Comparison of ENCODE assay signal across 12 cellular contexts in the genomic region with DNA sequence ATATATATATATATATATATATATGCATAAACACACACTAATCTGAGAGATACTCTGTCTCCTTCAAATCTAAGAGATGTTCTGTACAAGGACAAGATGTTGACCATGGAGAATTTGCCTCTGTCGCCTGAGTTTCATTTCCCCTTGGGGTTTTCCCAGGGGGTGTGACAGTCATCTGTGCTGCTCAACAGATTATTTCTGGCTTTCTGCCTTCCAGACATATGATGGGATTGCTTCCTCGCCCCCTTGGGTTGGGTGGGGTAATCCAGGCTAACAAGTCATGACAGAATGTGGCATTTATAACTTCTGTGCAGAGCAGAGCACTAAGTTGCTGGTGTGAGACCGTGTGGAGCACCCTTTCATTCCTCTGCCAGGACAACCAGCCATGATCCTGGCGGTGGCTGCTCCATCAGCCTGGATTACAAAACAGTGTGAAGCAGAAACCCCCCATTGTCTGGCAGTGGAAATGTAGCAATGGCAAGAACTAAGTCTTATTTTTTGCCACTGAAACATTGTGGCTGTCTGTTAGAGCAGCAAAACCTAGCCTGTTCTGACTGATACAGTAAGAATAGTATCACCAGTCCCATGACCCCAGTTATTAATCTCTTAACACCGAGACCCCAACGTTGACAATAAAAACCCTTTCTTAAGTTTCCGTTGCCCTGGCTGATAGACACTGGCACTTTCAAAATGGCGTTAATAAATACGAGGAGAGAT. TPM values are rescaled to one million over a fixed set of nuclear protein-coding genes. Genes with fewer than 3 reads are reported as not detected.
DNase-seq lines count a peak whose midpoint lies in the region; ATAC-seq, FAIRE-seq and TF ChIP-seq lines count a peak whose summit lies in the region.
"Had no signal": no experiment of that assay in that cellular context is flagged by ENCODE, and none has a peak within 500 bp of the region (broad histone marks: within the 10 kb centered on the region; RNA-seq: fewer than 3 reads in every experiment).

No MANE protein-coding gene starts in this region.

- H3K9me2 ChIP-seq in SU-DHL-6 (replicated peaks; ENCODE audit: insufficient read depth, low read length) = no peaks in the 10 kb centered on the region

- H3K27ac ChIP-seq in CD4-positive, CD25-positive, alpha-beta regulatory T cell (ENCODE audit: insufficient read depth, low read length, poor library complexity, severe bottlenecking) = no peak overlapping the region
- H3K27ac ChIP-seq in SU-DHL-6 (ENCODE audit: low read depth, low read length) = peak overlapping the region; percentile 43
- H3K27ac ChIP-seq: C4-2B, testis had no signal

- H3F3A ChIP-seq in SU-DHL-6 (ENCODE audit: insufficient read depth) = peaks cover 6% of the 10 kb centered on the region; the same call in 1 of the 2 replicates

- TF ChIP-seq CTCF in SU-DHL-6 (IDR thresholded peaks at IDR 0.05; ENCODE audit: insufficient read depth, low read length, poor library complexity, severe bottlenecking) = no peak
- no peak for TF ChIP-seq CTCF in HFFc6 (IDR thresholded peaks at IDR 0.05)

- no peak for FAIRE-seq in HTR-8/SVneo (lab: Jason Lieb, UNC)

- H3K79me2 ChIP-seq in SU-DHL-6 (ENCODE audit: insufficient read depth, low read length) = no peaks in the 10 kb centered on the region

- H3K27me3 ChIP-seq in CD4-positive, CD25-positive, alpha-beta regulatory T cell (ENCODE audit: control insufficient read depth, insufficient read depth, low read length) = peaks cover 5% of the 10 kb centered on the region
- H3K27me3 ChIP-seq in SU-DHL-6 (ENCODE audit: low read length) = no peaks in the 10 kb centered on the region
- H3K27me3 ChIP-seq: testis had no signal

- peak overlapping the region in 1 of 3 donors; percentile 34 for H3K27ac Mint-ChIP-seq in CD4-positive, CD25-positive, alpha-beta regulatory T cell
- no peak overlapping the region for H3K27ac Mint-ChIP-seq in HFFc6

- H3K9me3 Mint-ChIP-seq in CD4-positive, CD25-positive, alpha-beta regulatory T cell = no peaks in the 10 kb centered on the region
- no peaks in the 10 kb centered on the region for H3K9me3 Mint-ChIP-seq in HFFc6

- no peaks in the 10 kb centered on the region for H3K9me3 ChIP-seq in CD4-positive, CD25-positive, alpha-beta regulatory T cell (ENCODE audit: control insufficient read depth in 2 of 2, low read length in 2 of 2)
- no peaks in the 10 kb centered on the region for H3K9me3 ChIP-seq in SU-DHL-6 (ENCODE audit: insufficient read depth, low read length)
- H3K9me3 ChIP-seq: testis had no signal

- no peak overlapping the region for H3K4me3 ChIP-seq in CD4-positive, CD25-positive, alpha-beta regulatory T cell (ENCODE audit: low read depth, low read length)
- H3K4me3 ChIP-seq in SU-DHL-6 (ENCODE audit: insufficient read depth, low read length, poor library complexity, severe bottlenecking) = peak overlapping the region; percentile 9
- H3K4me3 ChIP-seq: testis had no signal

- H2AFZ ChIP-seq in SU-DHL-6 (ENCODE audit: low read depth, low read length, severe bottlenecking) = peak overlapping the region; percentile 7

- peak; percentile 20 to 37 for ATAC-seq in CD4-positive, CD25-positive, alpha-beta regulatory T cell (ENCODE audit: low read depth in 2 of 2)
- ATAC-seq in GM19463 (IDR thresholded peaks at IDR 0.05; ENCODE audit: unreplicated experiment) (peak; percentile 91), HG03097 (IDR thresholded peaks at IDR 0.05; ENCODE audit: low FRiP score, unreplicated experiment) (peak; percentile 61)

- H3K4me2 ChIP-seq in SU-DHL-6 (ENCODE audit: low read depth, low read length, poor library complexity, severe bottlenecking) = peak overlapping the region; percentile 42

- H3K27me3 Mint-ChIP-seq in CD4-positive, CD25-positive, alpha-beta regulatory T cell = peaks cover 14% of the 10 kb centered on the region
- peaks cover 10% of the 10 kb centered on the region; the same call in 1 of the 2 replicates for H3K27me3 Mint-ChIP-seq in HFFc6 (ENCODE audit: insufficient read depth)

- H3K4me1 ChIP-seq in CD4-positive, CD25-positive, alpha-beta regulatory T cell (ENCODE audit: control insufficient read depth, insufficient read depth, low read length, poor library complexity, severe bottlenecking) = no peaks in the 10 kb centered on the region
- H3K4me1 ChIP-seq: testis had no signal

- no peaks in the 10 kb centered on the region for H3K4me1 Mint-ChIP-seq in CD4-positive, CD25-positive, alpha-beta regulatory T cell
- H3K4me1 Mint-ChIP-seq in HFFc6 (ENCODE audit: low read depth) = no peaks in the 10 kb centered on the region; the same call in 1 of the 2 replicates

- H3K4me3 Mint-ChIP-seq in CD4-positive, CD25-positive, alpha-beta regulatory T cell = no peak overlapping the region
- no peak overlapping the region for H3K4me3 Mint-ChIP-seq in HFFc6

- no peak for DNase-seq in CD4-positive, CD25-positive, alpha-beta regulatory T cell
- no peak for DNase-seq in DMS53 (lab: John Stamatoyannopoulos, UW)
- no peak for DNase-seq in HFFc6
- DNase-seq in A172 (ENCODE audit: low spot score) = no peak
- no peak for DNase-seq in HTR-8/SVneo (ENCODE audit: insufficient read length, low spot score)
- DNase-seq: GOT3, NCI-H2029, testis had no signal

- no peaks in the 10 kb centered on the region for H3K36me3 Mint-ChIP-seq in CD4-positive, CD25-positive, alpha-beta regulatory T cell
- no peaks in the 10 kb centered on the region for H3K36me3 Mint-ChIP-seq in HFFc6 (ENCODE audit: low read depth)

- no peaks in the 10 kb centered on the region for H4K20me1 ChIP-seq in SU-DHL-6 (ENCODE audit: low read depth, low read length)

- no peaks in the 10 kb centered on the region for H3K36me3 ChIP-seq in CD4-positive, CD25-positive, alpha-beta regulatory T cell (ENCODE audit: control insufficient read depth, insufficient read depth, low read length)
- H3K36me3 ChIP-seq in SU-DHL-6 (ENCODE audit: low read length) = no peaks in the 10 kb centered on the region

- H3K9ac ChIP-seq in SU-DHL-6 (ENCODE audit: low read length) = peak overlapping the region; percentile 23; the same call in 1 of the 2 replicates

RNA-seq across cellular contexts. Expression of a gene that starts 13.7 kb away (rescaled TPM):
- 2.8 TPM for total RNA-seq in CD4-positive, CD25-positive, alpha-beta regulatory T cell
- polyA plus RNA-seq in CD4-positive, CD25-positive, alpha-beta regulatory T cell = 1 to 10 TPM in 3 of 4 donors, under 1 TPM in 1; 0.46 to 1.7 (median 1.6) TPM
- 10 to 100 TPM in 5 of 6 experiments, 1 to 10 TPM in 1; 9.8 to 13.3 (median 11.8) TPM for total RNA-seq in HFFc6 (2021; fragmentation: NEBNext Ultra II Directional; extraction: Animal tissue kit (Norgen Biotek cat#: 25700))
- 17.1 and 19.8 TPM in 2 replicates for total RNA-seq in A172 (2014; rRNA removed; shearing (Covaris generic))

Comparison
In these comparisons a context has a peak if more than half of its experiments do, and no peak if none do; other contexts are left out.
1. ATAC-seq: peak in every context shown above with its lines; median percentile 91 in GM19463; 61 in HG03097; 28 in CD4-positive, CD25-positive, alpha-beta regulatory T cell.